Comparison of ENCODE assay signal across 1 cellular context in genomic region chr10:34282186-34282585, GRCh38.
A peak's percentile ranks its signal among the peaks of the same experiment; 100 is the strongest.
TF ChIP-seq lines count a peak whose summit lies in the region.

No MANE protein-coding gene starts in this region.

TF ChIP-seq in GM12878, 131 proteins besides CTCF, POLR2A, EP300 and RAD21 (continued from another document):
- no peak for TF ChIP-seq E4F1 (IDR thresholded peaks at IDR 0.05; ENCODE audit: borderline replicate concordance, partially characterized antibody)
- peak; percentile 80 for TF ChIP-seq ATF7 (IDR thresholded peaks at IDR 0.05; ENCODE audit: low read depth)
- TF ChIP-seq ZBTB4 (CRISPR knock-in tag; IDR thresholded peaks at IDR 0.05) = no peak
- TF ChIP-seq, protein P1, sequence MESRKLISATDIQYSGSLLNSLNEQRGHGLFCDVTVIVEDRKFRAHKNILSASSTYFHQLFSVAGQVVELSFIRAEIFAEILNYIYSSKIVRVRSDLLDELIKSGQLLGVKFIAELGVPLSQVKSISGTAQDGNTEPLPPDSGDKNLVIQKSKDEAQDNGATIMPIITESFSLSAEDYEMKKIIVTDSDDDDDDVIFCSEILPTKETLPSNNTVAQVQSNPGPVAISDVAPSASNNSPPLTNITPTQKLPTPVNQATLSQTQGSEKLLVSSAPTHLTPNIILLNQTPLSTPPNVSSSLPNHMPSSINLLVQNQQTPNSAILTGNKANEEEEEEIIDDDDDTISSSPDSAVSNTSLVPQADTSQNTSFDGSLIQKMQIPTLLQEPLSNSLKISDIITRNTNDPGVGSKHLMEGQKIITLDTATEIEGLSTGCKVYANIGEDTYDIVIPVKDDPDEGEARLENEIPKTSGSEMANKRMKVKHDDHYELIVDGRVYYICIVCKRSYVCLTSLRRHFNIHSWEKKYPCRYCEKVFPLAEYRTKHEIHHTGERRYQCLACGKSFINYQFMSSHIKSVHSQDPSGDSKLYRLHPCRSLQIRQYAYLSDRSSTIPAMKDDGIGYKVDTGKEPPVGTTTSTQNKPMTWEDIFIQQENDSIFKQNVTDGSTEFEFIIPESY (IDR thresholded peaks at IDR 0.05) = no peak
- no peak for TF ChIP-seq GABPA (IDR thresholded peaks at IDR 0.05; ENCODE audit: low read depth)
- no peak for TF ChIP-seq EED (IDR thresholded peaks at IDR 0.05; ENCODE audit: low read depth)
- TF ChIP-seq PML (IDR thresholded peaks at IDR 0.05; ENCODE audit: low read length) = no peak
- TF ChIP-seq MTA2 (IDR thresholded peaks at IDR 0.05; ENCODE audit: low read depth) = peak; percentile 15; the same call in 1 of the 2 replicates
- TF ChIP-seq ETV6 (conservative IDR thresholded peaks at IDR 0.05 in 1 of 2, IDR thresholded peaks at IDR 0.05 in 1 of 2; ENCODE audit: borderline replicate concordance in 1 of 2, low read depth in 1 of 2) = no peak
- TF ChIP-seq CREB1 (IDR thresholded peaks at IDR 0.05; ENCODE audit: low read depth) = no peak
- no peak for TF ChIP-seq CREM (IDR thresholded peaks at IDR 0.05; ENCODE audit: low read depth)
- no peak for TF ChIP-seq SIN3A (IDR thresholded peaks at IDR 0.05; ENCODE audit: low read depth, low read length)
- TF ChIP-seq, protein P2, sequence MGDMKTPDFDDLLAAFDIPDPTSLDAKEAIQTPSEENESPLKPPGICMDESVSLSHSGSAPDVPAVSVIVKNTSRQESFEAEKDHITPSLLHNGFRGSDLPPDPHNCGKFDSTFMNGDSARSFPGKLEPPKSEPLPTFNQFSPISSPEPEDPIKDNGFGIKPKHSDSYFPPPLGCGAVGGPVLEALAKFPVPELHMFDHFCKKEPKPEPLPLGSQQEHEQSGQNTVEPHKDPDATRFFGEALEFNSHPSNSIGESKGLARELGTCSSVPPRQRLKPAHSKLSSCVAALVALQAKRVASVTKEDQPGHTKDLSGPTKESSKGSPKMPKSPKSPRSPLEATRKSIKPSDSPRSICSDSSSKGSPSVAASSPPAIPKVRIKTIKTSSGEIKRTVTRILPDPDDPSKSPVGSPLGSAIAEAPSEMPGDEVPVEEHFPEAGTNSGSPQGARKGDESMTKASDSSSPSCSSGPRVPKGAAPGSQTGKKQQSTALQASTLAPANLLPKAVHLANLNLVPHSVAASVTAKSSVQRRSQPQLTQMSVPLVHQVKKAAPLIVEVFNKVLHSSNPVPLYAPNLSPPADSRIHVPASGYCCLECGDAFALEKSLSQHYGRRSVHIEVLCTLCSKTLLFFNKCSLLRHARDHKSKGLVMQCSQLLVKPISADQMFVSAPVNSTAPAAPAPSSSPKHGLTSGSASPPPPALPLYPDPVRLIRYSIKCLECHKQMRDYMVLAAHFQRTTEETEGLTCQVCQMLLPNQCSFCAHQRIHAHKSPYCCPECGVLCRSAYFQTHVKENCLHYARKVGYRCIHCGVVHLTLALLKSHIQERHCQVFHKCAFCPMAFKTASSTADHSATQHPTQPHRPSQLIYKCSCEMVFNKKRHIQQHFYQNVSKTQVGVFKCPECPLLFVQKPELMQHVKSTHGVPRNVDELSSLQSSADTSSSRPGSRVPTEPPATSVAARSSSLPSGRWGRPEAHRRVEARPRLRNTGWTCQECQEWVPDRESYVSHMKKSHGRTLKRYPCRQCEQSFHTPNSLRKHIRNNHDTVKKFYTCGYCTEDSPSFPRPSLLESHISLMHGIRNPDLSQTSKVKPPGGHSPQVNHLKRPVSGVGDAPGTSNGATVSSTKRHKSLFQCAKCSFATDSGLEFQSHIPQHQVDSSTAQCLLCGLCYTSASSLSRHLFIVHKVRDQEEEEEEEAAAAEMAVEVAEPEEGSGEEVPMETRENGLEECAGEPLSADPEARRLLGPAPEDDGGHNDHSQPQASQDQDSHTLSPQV (IDR thresholded peaks at IDR 0.05) = no peak
- no peak for TF ChIP-seq TAF1 (IDR thresholded peaks at IDR 0.05; ENCODE audit: borderline replicate concordance, low read depth, low read length)
- no peak for TF ChIP-seq SREBF2 (IDR thresholded peaks at IDR 0.05; ENCODE audit: low read length)
- no peak for TF ChIP-seq DPF2 (IDR thresholded peaks at IDR 0.05)
- TF ChIP-seq ZZZ3 (IDR thresholded peaks at IDR 0.05; ENCODE audit: control insufficient read depth, insufficient read length, low read depth) = no peak
TF ChIP-seq in GM12878: peak in this region for 3.
